ENCODE assay signal across 1 cellular context in the genomic region with DNA sequence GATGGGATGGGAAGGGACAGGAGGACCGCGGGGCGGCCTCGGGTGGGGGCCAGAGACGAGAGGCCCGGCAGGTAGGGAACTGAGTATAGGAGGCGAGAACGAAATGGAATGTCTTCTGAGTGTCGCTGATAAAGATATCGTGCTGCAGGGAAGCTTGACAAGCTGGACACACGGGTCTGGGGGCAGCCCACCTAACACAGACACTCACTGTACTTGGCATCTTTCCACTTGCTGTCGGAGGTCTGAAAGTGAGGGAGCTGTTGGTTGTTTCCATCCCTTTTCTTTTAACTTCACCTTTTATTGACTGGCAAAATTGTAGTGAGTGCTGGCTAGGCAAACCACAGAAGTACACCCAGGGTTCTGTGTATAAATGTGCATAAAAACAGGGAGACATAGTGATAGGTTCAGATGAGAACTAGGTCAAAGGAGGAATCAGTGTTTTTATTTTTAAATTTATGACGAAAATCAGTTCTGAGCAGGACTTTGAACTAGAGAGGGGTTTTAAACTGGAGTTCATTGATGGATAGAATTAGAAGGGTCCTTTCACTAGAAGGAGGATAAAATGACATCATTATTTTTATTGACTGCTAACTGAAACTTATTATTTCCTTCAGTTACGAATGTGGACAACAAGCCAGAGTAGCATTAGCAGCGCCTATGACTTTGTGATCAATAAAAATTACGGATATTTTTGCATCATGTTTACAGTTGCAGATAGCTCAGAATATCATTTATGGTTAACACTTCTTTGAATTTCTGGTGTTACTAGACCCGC.
TF ChIP-seq lines count a peak whose summit lies in the region.

No MANE protein-coding gene starts in this region.

TF ChIP-seq in K562, 482 proteins besides CTCF, POLR2A, EP300 and RAD21 (continued from another document):
- TF ChIP-seq, protein P1, sequence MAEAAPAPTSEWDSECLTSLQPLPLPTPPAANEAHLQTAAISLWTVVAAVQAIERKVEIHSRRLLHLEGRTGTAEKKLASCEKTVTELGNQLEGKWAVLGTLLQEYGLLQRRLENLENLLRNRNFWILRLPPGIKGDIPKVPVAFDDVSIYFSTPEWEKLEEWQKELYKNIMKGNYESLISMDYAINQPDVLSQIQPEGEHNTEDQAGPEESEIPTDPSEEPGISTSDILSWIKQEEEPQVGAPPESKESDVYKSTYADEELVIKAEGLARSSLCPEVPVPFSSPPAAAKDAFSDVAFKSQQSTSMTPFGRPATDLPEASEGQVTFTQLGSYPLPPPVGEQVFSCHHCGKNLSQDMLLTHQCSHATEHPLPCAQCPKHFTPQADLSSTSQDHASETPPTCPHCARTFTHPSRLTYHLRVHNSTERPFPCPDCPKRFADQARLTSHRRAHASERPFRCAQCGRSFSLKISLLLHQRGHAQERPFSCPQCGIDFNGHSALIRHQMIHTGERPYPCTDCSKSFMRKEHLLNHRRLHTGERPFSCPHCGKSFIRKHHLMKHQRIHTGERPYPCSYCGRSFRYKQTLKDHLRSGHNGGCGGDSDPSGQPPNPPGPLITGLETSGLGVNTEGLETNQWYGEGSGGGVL (CRISPR knock-in tag; IDR thresholded peaks at IDR 0.05) = no peak
- TF ChIP-seq, protein P2, sequence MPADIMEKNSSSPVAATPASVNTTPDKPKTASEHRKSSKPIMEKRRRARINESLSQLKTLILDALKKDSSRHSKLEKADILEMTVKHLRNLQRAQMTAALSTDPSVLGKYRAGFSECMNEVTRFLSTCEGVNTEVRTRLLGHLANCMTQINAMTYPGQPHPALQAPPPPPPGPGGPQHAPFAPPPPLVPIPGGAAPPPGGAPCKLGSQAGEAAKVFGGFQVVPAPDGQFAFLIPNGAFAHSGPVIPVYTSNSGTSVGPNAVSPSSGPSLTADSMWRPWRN (IDR thresholded peaks at IDR 0.05; ENCODE audit: low read depth) = no peak
- TF ChIP-seq ARID1B (IDR thresholded peaks at IDR 0.05) (peak; percentile 65), TOE1 (IDR thresholded peaks at IDR 0.05; ENCODE audit: borderline replicate concordance) (peak; percentile 24; the same call in 1 of the 2 replicates), TOE1 (CRISPR knock-in tag; IDR thresholded peaks at IDR 0.05; ENCODE audit: borderline replicate concordance, low read depth) (no peak), ASH1L (IDR thresholded peaks at IDR 0.05; ENCODE audit: borderline replicate concordance, low read depth, partially characterized antibody) (no peak), SMARCE1 (IDR thresholded peaks at IDR 0.05) (peak; percentile 63; the same call in 1 of the 2 replicates), NFXL1 (CRISPR knock-in tag; IDR thresholded peaks at IDR 0.05) (no peak), FOXP1 (CRISPR knock-in tag; IDR thresholded peaks at IDR 0.05) (0 out of 2 replicates have a peak, but pooled peaks have one; percentile 3), MTA1 (IDR thresholded peaks at IDR 0.05; ENCODE audit: borderline replicate concordance) (0 out of 2 replicates have a peak, but pooled peaks have one; percentile 46), XRCC4 (IDR thresholded peaks at IDR 0.05; ENCODE audit: extremely low read depth, insufficient read depth, insufficient read length) (no peak), ZNF589 (CRISPR knock-in tag; IDR thresholded peaks at IDR 0.05; ENCODE audit: low read depth) (0 out of 2 replicates have a peak, but pooled peaks have one; percentile 10), HDAC2 (IDR thresholded peaks at IDR 0.05) (0 out of 2 replicates have a peak, but pooled peaks have one; percentile 37), NCOR1 (IDR thresholded peaks at IDR 0.05) (peak; percentile 35; the same call in 1 of the 2 replicates), CBFA2T3 (IDR thresholded peaks at IDR 0.05) (peak; percentile 65)
- TF ChIP-seq, protein P3, sequence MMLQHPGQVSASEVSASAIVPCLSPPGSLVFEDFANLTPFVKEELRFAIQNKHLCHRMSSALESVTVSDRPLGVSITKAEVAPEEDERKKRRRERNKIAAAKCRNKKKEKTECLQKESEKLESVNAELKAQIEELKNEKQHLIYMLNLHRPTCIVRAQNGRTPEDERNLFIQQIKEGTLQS (IDR thresholded peaks at IDR 0.05) = peak; percentile 41
- TF ChIP-seq, protein P3 (CRISPR knock-in tag; conservative IDR thresholded peaks at IDR 0.05) = no peak
- TF ChIP-seq, protein P4, sequence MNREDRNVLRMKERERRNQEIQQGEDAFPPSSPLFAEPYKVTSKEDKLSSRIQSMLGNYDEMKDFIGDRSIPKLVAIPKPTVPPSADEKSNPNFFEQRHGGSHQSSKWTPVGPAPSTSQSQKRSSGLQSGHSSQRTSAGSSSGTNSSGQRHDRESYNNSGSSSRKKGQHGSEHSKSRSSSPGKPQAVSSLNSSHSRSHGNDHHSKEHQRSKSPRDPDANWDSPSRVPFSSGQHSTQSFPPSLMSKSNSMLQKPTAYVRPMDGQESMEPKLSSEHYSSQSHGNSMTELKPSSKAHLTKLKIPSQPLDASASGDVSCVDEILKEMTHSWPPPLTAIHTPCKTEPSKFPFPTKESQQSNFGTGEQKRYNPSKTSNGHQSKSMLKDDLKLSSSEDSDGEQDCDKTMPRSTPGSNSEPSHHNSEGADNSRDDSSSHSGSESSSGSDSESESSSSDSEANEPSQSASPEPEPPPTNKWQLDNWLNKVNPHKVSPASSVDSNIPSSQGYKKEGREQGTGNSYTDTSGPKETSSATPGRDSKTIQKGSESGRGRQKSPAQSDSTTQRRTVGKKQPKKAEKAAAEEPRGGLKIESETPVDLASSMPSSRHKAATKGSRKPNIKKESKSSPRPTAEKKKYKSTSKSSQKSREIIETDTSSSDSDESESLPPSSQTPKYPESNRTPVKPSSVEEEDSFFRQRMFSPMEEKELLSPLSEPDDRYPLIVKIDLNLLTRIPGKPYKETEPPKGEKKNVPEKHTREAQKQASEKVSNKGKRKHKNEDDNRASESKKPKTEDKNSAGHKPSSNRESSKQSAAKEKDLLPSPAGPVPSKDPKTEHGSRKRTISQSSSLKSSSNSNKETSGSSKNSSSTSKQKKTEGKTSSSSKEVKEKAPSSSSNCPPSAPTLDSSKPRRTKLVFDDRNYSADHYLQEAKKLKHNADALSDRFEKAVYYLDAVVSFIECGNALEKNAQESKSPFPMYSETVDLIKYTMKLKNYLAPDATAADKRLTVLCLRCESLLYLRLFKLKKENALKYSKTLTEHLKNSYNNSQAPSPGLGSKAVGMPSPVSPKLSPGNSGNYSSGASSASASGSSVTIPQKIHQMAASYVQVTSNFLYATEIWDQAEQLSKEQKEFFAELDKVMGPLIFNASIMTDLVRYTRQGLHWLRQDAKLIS (CRISPR knock-in tag; IDR thresholded peaks at IDR 0.05) = 0 out of 2 replicates have a peak, but pooled peaks have one; percentile 7
- TF ChIP-seq, protein P5, sequence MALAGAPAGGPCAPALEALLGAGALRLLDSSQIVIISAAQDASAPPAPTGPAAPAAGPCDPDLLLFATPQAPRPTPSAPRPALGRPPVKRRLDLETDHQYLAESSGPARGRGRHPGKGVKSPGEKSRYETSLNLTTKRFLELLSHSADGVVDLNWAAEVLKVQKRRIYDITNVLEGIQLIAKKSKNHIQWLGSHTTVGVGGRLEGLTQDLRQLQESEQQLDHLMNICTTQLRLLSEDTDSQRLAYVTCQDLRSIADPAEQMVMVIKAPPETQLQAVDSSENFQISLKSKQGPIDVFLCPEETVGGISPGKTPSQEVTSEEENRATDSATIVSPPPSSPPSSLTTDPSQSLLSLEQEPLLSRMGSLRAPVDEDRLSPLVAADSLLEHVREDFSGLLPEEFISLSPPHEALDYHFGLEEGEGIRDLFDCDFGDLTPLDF (CRISPR knock-in tag; IDR thresholded peaks at IDR 0.05) = peak; percentile 30; the same call in 1 of the 2 replicates
- TF ChIP-seq, protein P6, sequence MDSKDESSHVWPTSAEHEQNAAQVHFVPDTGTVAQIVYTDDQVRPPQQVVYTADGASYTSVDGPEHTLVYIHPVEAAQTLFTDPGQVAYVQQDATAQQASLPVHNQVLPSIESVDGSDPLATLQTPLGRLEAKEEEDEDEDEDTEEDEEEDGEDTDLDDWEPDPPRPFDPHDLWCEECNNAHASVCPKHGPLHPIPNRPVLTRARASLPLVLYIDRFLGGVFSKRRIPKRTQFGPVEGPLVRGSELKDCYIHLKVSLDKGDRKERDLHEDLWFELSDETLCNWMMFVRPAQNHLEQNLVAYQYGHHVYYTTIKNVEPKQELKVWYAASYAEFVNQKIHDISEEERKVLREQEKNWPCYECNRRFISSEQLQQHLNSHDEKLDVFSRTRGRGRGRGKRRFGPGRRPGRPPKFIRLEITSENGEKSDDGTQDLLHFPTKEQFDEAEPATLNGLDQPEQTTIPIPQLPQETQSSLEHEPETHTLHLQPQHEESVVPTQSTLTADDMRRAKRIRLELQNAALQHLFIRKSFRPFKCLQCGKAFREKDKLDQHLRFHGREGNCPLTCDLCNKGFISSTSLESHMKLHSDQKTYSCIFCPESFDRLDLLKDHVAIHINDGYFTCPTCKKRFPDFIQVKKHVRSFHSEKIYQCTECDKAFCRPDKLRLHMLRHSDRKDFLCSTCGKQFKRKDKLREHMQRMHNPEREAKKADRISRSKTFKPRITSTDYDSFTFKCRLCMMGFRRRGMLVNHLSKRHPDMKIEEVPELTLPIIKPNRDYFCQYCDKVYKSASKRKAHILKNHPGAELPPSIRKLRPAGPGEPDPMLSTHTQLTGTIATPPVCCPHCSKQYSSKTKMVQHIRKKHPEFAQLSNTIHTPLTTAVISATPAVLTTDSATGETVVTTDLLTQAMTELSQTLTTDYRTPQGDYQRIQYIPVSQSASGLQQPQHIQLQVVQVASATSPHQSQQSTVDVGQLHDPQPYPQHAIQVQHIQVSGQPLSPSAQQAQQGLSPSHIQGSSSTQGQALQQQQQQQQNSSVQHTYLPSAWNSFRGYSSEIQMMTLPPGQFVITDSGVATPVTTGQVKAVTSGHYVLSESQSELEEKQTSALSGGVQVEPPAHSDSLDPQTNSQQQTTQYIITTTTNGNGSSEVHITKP (IDR thresholded peaks at IDR 0.05; ENCODE audit: partially characterized antibody) = no peak
